ENCODE assay signal across 31 cellular contexts in genomic region chr11:1638344-1638743, GRCh38. TPM values are rescaled to one million over a fixed set of nuclear protein-coding genes. Genes with fewer than 3 reads are reported as not detected.
"Had no signal": no experiment of that assay in that cellular context is flagged by ENCODE, and none has a peak within 500 bp of the region (broad histone marks: within the 10 kb centered on the region; RNA-seq: fewer than 3 reads in every experiment).

No MANE protein-coding gene starts in this region.

- H3K4me3 Mint-ChIP-seq: activated B cell treated with CpG ODN at 0.5 μM for 24 hours; activated CD4-positive, alpha-beta memory T cell treated with anti-CD3 and anti-CD28 coated beads for 36 hours; activated naive CD4-positive, alpha-beta T cell treated with anti-CD3 and anti-CD28 coated beads for 36 hours; activated naive CD8-positive, alpha-beta T cell treated with anti-CD3 and anti-CD28 coated beads for 36 hours; activated T-cell treated with anti-CD3 and anti-CD28 coated beads, Interleukin-2, amount 50 U/mL, for 4 hours; activated T-helper 1 cell treated with anti-CD3 and anti-CD28 coated beads, Interleukin-12 subunit alpha, Interleukin-12 subunit beta, Interleukin-2, Interleukin-4 antibody, amounts not matched to agents 30 ng/mL and 10 ng/mL and 1 ng/mL, durations not matched to agents 14 hours and 24 hours and 36 hours; central memory CD8-positive, alpha-beta T cell had no signal

- DNase-seq: activated B cell treated with CpG ODN at 0.5 μM for 24 hours; activated CD4-positive, alpha-beta memory T cell treated with anti-CD3 and anti-CD28 coated beads for 36 hours; activated CD4-positive, alpha-beta T cell treated with anti-CD3 and anti-CD28 coated beads for 4 hours; activated CD4-positive, alpha-beta T cell treated with anti-CD3 and anti-CD28 coated beads, Interleukin-2, amount 50 U/mL, for 1 hour; activated CD4-positive, CD25-positive, alpha-beta regulatory T cell treated with anti-CD3 and anti-CD28 coated beads, Interleukin-2, amount 50 U/mL, for 72 hours; activated CD8-positive, alpha-beta memory T cell treated with anti-CD3 and anti-CD28 coated beads, Interleukin-2, amount 50 U/mL, for 4 hours; activated gamma-delta T cell treated with Interleukin-2 at 50 U/mL for 16 hours; activated naive CD8-positive, alpha-beta T cell treated with anti-CD3 and anti-CD28 coated beads for 36 hours; activated T-cell treated with anti-CD3 and anti-CD28 coated beads for 4 hours; activated T-cell treated with anti-CD3 and anti-CD28 coated beads, Interleukin-2, amount 50 U/mL, for 4 hours; amniotic stem cell; Kasumi-1; KG1; MG63; MV-4-11; NCI-H1930; NCI-H446 treated with DMSO at 0.1 percent for 48 hours; PC-9; SIG-M5; SW 1271; T-helper 1 cell; T-helper 9 cell had no signal

- H3K4me3 ChIP-seq: ascending aorta, cardiac muscle cell, MG63, PC-9 had no signal

- H3K9me3 ChIP-seq: ascending aorta, MG63 had no signal

- H3K36me3 ChIP-seq: ascending aorta, cardiac muscle cell, MG63 had no signal

- H3K27ac ChIP-seq: ascending aorta, cardiac muscle cell, PC-9, RWPE1 had no signal

- H3K27ac Mint-ChIP-seq: activated B cell treated with CpG ODN at 0.5 μM for 24 hours; activated CD4-positive, alpha-beta memory T cell treated with anti-CD3 and anti-CD28 coated beads for 36 hours; activated naive CD4-positive, alpha-beta T cell treated with anti-CD3 and anti-CD28 coated beads for 36 hours; activated naive CD8-positive, alpha-beta T cell treated with anti-CD3 and anti-CD28 coated beads for 36 hours; activated T-helper 1 cell treated with anti-CD3 and anti-CD28 coated beads, Interleukin-12 subunit alpha, Interleukin-12 subunit beta, Interleukin-2, Interleukin-4 antibody, amounts not matched to agents 30 ng/mL and 10 ng/mL and 1 ng/mL, durations not matched to agents 14 hours and 24 hours and 36 hours had no signal

- H3K4me1 Mint-ChIP-seq: activated naive CD8-positive, alpha-beta T cell treated with anti-CD3 and anti-CD28 coated beads for 36 hours; central memory CD8-positive, alpha-beta T cell had no signal

- H3K9me3 Mint-ChIP-seq: activated B cell treated with CpG ODN at 0.5 μM for 24 hours; activated CD4-positive, alpha-beta memory T cell treated with anti-CD3 and anti-CD28 coated beads for 36 hours; activated naive CD4-positive, alpha-beta T cell treated with anti-CD3 and anti-CD28 coated beads for 36 hours; activated naive CD8-positive, alpha-beta T cell treated with anti-CD3 and anti-CD28 coated beads for 36 hours; activated T-cell treated with anti-CD3 and anti-CD28 coated beads, Interleukin-2, amount 50 U/mL, for 4 hours; activated T-helper 1 cell treated with anti-CD3 and anti-CD28 coated beads, Interleukin-12 subunit alpha, Interleukin-12 subunit beta, Interleukin-2, Interleukin-4 antibody, amounts not matched to agents 30 ng/mL and 10 ng/mL and 1 ng/mL, durations not matched to agents 14 hours and 24 hours and 36 hours; central memory CD8-positive, alpha-beta T cell had no signal

- H3K4me1 ChIP-seq: ascending aorta had no signal

- H3K36me3 Mint-ChIP-seq: activated CD4-positive, alpha-beta memory T cell treated with anti-CD3 and anti-CD28 coated beads for 36 hours; activated naive CD8-positive, alpha-beta T cell treated with anti-CD3 and anti-CD28 coated beads for 36 hours had no signal

- FAIRE-seq: RCC 7860 had no signal

RNA-seq across cellular contexts. Expression of gene KRTAP5-5, which starts 8.8 kb away (rescaled TPM):
- total RNA-seq: activated B cell treated with CpG ODN at 0.5 μM for 24 hours; activated CD4-positive, alpha-beta memory T cell treated with anti-CD3 and anti-CD28 coated beads for 36 hours; activated naive CD4-positive, alpha-beta T cell treated with anti-CD3 and anti-CD28 coated beads for 36 hours; activated naive CD8-positive, alpha-beta T cell treated with anti-CD3 and anti-CD28 coated beads for 36 hours; activated T-cell treated with anti-CD3 and anti-CD28 coated beads, Interleukin-2, amount 50 U/mL, for 4 hours; activated T-helper 1 cell treated with anti-CD3 and anti-CD28 coated beads, Interleukin-12 subunit alpha, Interleukin-12 subunit beta, Interleukin-2, Interleukin-4 antibody, amounts not matched to agents 30 ng/mL and 10 ng/mL and 1 ng/mL, durations not matched to agents 14 hours and 24 hours and 36 hours; ascending aorta; cardiac muscle cell; OCI-LY7; PC-9; Right ventricle myocardium inferior had no signal
- polyA plus RNA-seq: cardiac muscle cell had no signal

RNA-seq across cellular contexts. Expression of gene KRTAP5-4, which starts 16.4 kb away (rescaled TPM):
- total RNA-seq: activated B cell treated with CpG ODN at 0.5 μM for 24 hours; activated CD4-positive, alpha-beta memory T cell treated with anti-CD3 and anti-CD28 coated beads for 36 hours; activated naive CD4-positive, alpha-beta T cell treated with anti-CD3 and anti-CD28 coated beads for 36 hours; activated naive CD8-positive, alpha-beta T cell treated with anti-CD3 and anti-CD28 coated beads for 36 hours; activated T-cell treated with anti-CD3 and anti-CD28 coated beads, Interleukin-2, amount 50 U/mL, for 4 hours; activated T-helper 1 cell treated with anti-CD3 and anti-CD28 coated beads, Interleukin-12 subunit alpha, Interleukin-12 subunit beta, Interleukin-2, Interleukin-4 antibody, amounts not matched to agents 30 ng/mL and 10 ng/mL and 1 ng/mL, durations not matched to agents 14 hours and 24 hours and 36 hours; ascending aorta; cardiac muscle cell; OCI-LY7; PC-9; Right ventricle myocardium inferior had no signal
- polyA plus RNA-seq: cardiac muscle cell had no signal

RNA-seq across cellular contexts. Expression of gene KRTAP5-3, which starts 30.1 kb away (rescaled TPM):
- total RNA-seq: activated B cell treated with CpG ODN at 0.5 μM for 24 hours; activated CD4-positive, alpha-beta memory T cell treated with anti-CD3 and anti-CD28 coated beads for 36 hours; activated naive CD4-positive, alpha-beta T cell treated with anti-CD3 and anti-CD28 coated beads for 36 hours; activated naive CD8-positive, alpha-beta T cell treated with anti-CD3 and anti-CD28 coated beads for 36 hours; activated T-cell treated with anti-CD3 and anti-CD28 coated beads, Interleukin-2, amount 50 U/mL, for 4 hours; activated T-helper 1 cell treated with anti-CD3 and anti-CD28 coated beads, Interleukin-12 subunit alpha, Interleukin-12 subunit beta, Interleukin-2, Interleukin-4 antibody, amounts not matched to agents 30 ng/mL and 10 ng/mL and 1 ng/mL, durations not matched to agents 14 hours and 24 hours and 36 hours; ascending aorta; cardiac muscle cell; OCI-LY7; PC-9; Right ventricle myocardium inferior had no signal
- polyA plus RNA-seq: cardiac muscle cell had no signal

RNA-seq across cellular contexts. Expression of gene KRTAP5-2, which starts 40.2 kb away (rescaled TPM):
- total RNA-seq: activated B cell treated with CpG ODN at 0.5 μM for 24 hours; activated CD4-positive, alpha-beta memory T cell treated with anti-CD3 and anti-CD28 coated beads for 36 hours; activated naive CD4-positive, alpha-beta T cell treated with anti-CD3 and anti-CD28 coated beads for 36 hours; activated naive CD8-positive, alpha-beta T cell treated with anti-CD3 and anti-CD28 coated beads for 36 hours; activated T-cell treated with anti-CD3 and anti-CD28 coated beads, Interleukin-2, amount 50 U/mL, for 4 hours; activated T-helper 1 cell treated with anti-CD3 and anti-CD28 coated beads, Interleukin-12 subunit alpha, Interleukin-12 subunit beta, Interleukin-2, Interleukin-4 antibody, amounts not matched to agents 30 ng/mL and 10 ng/mL and 1 ng/mL, durations not matched to agents 14 hours and 24 hours and 36 hours; ascending aorta; cardiac muscle cell; OCI-LY7; PC-9; Right ventricle myocardium inferior had no signal
- polyA plus RNA-seq: cardiac muscle cell had no signal

RNA-seq across cellular contexts. Expression of gene KRTAP5-1, which starts 53.3 kb away (rescaled TPM):
- total RNA-seq: activated B cell treated with CpG ODN at 0.5 μM for 24 hours; activated CD4-positive, alpha-beta memory T cell treated with anti-CD3 and anti-CD28 coated beads for 36 hours; activated naive CD4-positive, alpha-beta T cell treated with anti-CD3 and anti-CD28 coated beads for 36 hours; activated naive CD8-positive, alpha-beta T cell treated with anti-CD3 and anti-CD28 coated beads for 36 hours; activated T-cell treated with anti-CD3 and anti-CD28 coated beads, Interleukin-2, amount 50 U/mL, for 4 hours; activated T-helper 1 cell treated with anti-CD3 and anti-CD28 coated beads, Interleukin-12 subunit alpha, Interleukin-12 subunit beta, Interleukin-2, Interleukin-4 antibody, amounts not matched to agents 30 ng/mL and 10 ng/mL and 1 ng/mL, durations not matched to agents 14 hours and 24 hours and 36 hours; ascending aorta; cardiac muscle cell; OCI-LY7; PC-9; Right ventricle myocardium inferior had no signal
- polyA plus RNA-seq: cardiac muscle cell had no signal
